13 cellular contexts compared by ENCODE assay signal in the genomic region with DNA sequence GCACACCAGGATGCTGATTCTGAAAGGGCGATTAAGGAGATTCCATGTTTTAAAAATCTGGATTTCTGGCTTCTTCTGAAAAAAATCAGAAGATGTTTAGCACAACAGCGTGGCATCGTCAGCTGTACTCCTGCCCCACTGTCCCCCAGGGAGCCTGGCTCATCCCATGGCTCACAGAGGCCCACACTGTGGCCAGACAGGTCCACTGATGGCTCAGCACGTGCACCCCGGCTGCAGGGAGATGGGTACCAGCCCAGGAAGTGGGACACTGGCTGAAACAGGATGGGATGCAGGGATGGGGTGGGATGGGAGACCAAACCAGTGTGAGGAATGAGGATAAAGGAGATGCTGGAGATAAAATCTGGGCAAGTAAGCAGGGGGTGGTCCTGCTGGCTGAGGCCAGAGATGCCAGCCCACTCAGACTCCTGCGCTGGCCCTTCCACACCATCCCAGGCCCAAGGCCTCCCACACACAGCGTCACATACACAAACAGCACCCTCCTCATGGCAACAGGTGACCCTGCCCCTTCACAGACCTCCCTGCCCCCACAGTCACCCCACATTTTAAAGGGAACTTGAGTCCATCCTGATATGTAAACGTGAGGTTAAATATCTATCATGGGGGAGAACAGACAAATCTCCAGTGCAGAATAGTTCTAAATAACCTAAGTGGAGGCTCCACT.
"Had no signal": no experiment of that assay in that cellular context is flagged by ENCODE, and none has a peak within 500 bp of the region (broad histone marks: within the 10 kb centered on the region; RNA-seq: fewer than 3 reads in every experiment).

No MANE protein-coding gene starts in this region.

- ATAC-seq: activated CD4-positive, CD25-positive, alpha-beta regulatory T cell treated with anti-CD3 and anti-CD28 coated beads, Interleukin-2, amount 50 U/mL, for 24 hours; activated naive CD8-positive, alpha-beta T cell treated with anti-CD3 and anti-CD28 coated beads, Interleukin-2, amount 50 U/mL, for 24 hours; lower lobe of right lung; T-cell had no signal

- H3K36me3 ChIP-seq: lower lobe of right lung, sigmoid colon, spleen, upper lobe of left lung had no signal

- H3K4me3 ChIP-seq: lower lobe of right lung, sigmoid colon, spleen, upper lobe of left lung had no signal

- H3K27ac ChIP-seq: lower lobe of right lung, sigmoid colon, spleen, upper lobe of left lung had no signal

- DNase-seq: activated CD4-positive, alpha-beta T cell treated with anti-CD3 and anti-CD28 coated beads, Interleukin-2, amount 50 U/mL, for 48 hours; activated gamma-delta T cell treated with Interleukin-2 at 50 U/mL for 16 hours; activated naive CD8-positive, alpha-beta T cell treated with anti-CD3 and anti-CD28 coated beads, Interleukin-2, amount 50 U/mL, for 24 hours; cerebellar nuclear complex; effector memory CD4-positive, alpha-beta T cell; immature natural killer cell; lower lobe of right lung; sigmoid colon; spleen; T-cell; T-helper 9 cell had no signal

- H3K9me3 ChIP-seq: lower lobe of right lung, sigmoid colon, spleen, upper lobe of left lung had no signal
